10 cellular contexts compared by ENCODE assay signal in the genomic region with DNA sequence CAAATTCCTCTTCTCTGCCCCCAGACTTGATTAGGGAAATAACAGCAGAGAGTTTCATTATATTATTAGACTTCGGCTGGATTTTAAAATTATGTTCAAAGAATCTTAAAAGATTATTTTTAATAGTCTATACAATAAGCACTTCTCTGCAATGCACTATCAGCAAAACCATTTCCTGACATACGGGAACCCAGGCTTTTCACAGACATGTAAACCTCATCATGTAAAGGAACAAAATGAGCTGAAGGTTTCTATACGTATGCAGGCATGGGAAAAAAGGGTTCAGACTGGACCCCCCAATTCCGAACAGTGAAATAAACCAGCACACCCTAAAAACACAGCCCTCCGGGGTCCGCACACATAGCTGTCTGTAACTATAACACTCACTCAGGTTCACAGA.
A peak's percentile ranks its signal among the peaks of the same experiment; 100 is the strongest.
DNase-seq lines count a peak whose midpoint lies in the region; ATAC-seq and TF ChIP-seq lines count a peak whose summit lies in the region.
"Had no signal": no experiment of that assay in that cellular context is flagged by ENCODE, and none has a peak within 500 bp of the region (broad histone marks: within the 10 kb centered on the region; RNA-seq: fewer than 3 reads in every experiment).

No MANE protein-coding gene starts in this region.

- BruUV-seq in PC-3 (replicated peaks; lab: Mats Ljungman, UMichigan), result TSS peak; percentile 81

- TF ChIP-seq CTCF in C4-2B (conservative IDR thresholded peaks at IDR 0.05), result no peak
- no peak for TF ChIP-seq CTCF in PC-3 (conservative IDR thresholded peaks at IDR 0.05; ENCODE audit: low read depth, low read length)
- no peak for TF ChIP-seq CTCF in neural progenitor cell (IDR thresholded peaks at IDR 0.05)

- H3K9me3 ChIP-seq in PC-3 (ENCODE audit: low read length) (no peaks in the 10 kb centered on the region), neural progenitor cell (ENCODE audit: low read depth) (no peaks in the 10 kb centered on the region)
- no peaks in the 10 kb centered on the region for H3K9me3 ChIP-seq in effector memory CD4-positive, alpha-beta T cell (ENCODE audit: control insufficient read depth, low read length)

- peak overlapping the region; percentile 18 for H3K4me3 Mint-ChIP-seq in neural progenitor cell

- no peaks in the 10 kb centered on the region for H3K36me3 ChIP-seq in PC-3 (ENCODE audit: low read depth, low read length)
- peaks cover 17% of the 10 kb centered on the region for H3K36me3 ChIP-seq in effector memory CD4-positive, alpha-beta T cell (ENCODE audit: control insufficient read depth, insufficient read depth, low read length)
- no peaks in the 10 kb centered on the region for H3K36me3 ChIP-seq in neural progenitor cell

- H3F3A ChIP-seq in PC-3 (ENCODE audit: low read length, unreplicated experiment), result no peaks in the 10 kb centered on the region
- no peaks in the 10 kb centered on the region for H3F3A ChIP-seq in neural progenitor cell (ENCODE audit: low read depth)

- peaks cover 6% of the 10 kb centered on the region for H3K36me3 Mint-ChIP-seq in neural progenitor cell
- H3K36me3 Mint-ChIP-seq: memory B cell had no signal

- H3K27ac ChIP-seq in C4-2B (peak overlapping the region; percentile 85; the same call in 1 of the 2 replicates), PC-3 (ENCODE audit: low read length) (peak overlapping the region; percentile 97), neural progenitor cell (no peak overlapping the region)
- H3K27ac ChIP-seq in effector memory CD4-positive, alpha-beta T cell (ENCODE audit: insufficient read depth, low read length, poor library complexity, severe bottlenecking), result peak overlapping the region; percentile 65

- H3K4me2 ChIP-seq in PC-3 (ENCODE audit: low read length), result peak overlapping the region; percentile 92
- no peak overlapping the region for H3K4me2 ChIP-seq in neural progenitor cell

- no peaks in the 10 kb centered on the region for H3K9me2 ChIP-seq in PC-3 (replicated peaks; ENCODE audit: low read length)

- H3K4me3 ChIP-seq in PC-3 (ENCODE audit: low read length) (peak overlapping the region; percentile 89), neural progenitor cell (no peak overlapping the region)
- H3K4me3 ChIP-seq in effector memory CD4-positive, alpha-beta T cell (ENCODE audit: insufficient read depth, low read depth, low read length, poor library complexity, severe bottlenecking), result peak overlapping the region; percentile 67

- POLR2A ChIA-PET in PC-3 (lab: Charles Lee; ENCODE audit: unreplicated experiment), result interaction anchor here (0.6 kb wide), 4 partner anchors 78 to 114 kb away, joined by 3 to 13 read pairs (median 7); no protein-coding TSS in a partner anchor

- intact Hi-C loops in PC-3 (cut with micrococcal nuclease), result loop anchor here (1.0 to 5.0 kb wide), 3 partner anchors 19 to 107 kb away; no protein-coding TSS in a partner anchor

- H3K4me1 Mint-ChIP-seq in neural progenitor cell, result peaks cover 24% of the 10 kb centered on the region

- H3K79me2 ChIP-seq in PC-3 (ENCODE audit: low read length) (peaks cover 6% of the 10 kb centered on the region; the same call in 1 of the 2 replicates), neural progenitor cell (ENCODE audit: low read depth) (no peaks in the 10 kb centered on the region)

- H4K20me1 ChIP-seq in PC-3 (ENCODE audit: low read length) (no peaks in the 10 kb centered on the region), neural progenitor cell (ENCODE audit: low read depth) (no peaks in the 10 kb centered on the region)

- CTCF ChIA-PET in PC-3 (lab: Charles Lee), result no interaction called here

- peak; percentile 11; the same call in 1 of the 2 replicates for ATAC-seq in PC-3
- ATAC-seq in HG03139 (IDR thresholded peaks at IDR 0.05; ENCODE audit: unreplicated experiment), result no peak
- no peak for ATAC-seq in GM21515 (IDR thresholded peaks at IDR 0.05; ENCODE audit: unreplicated experiment)

- H3K27me3 Mint-ChIP-seq in neural progenitor cell (ENCODE audit: insufficient read depth, low read depth), result peaks cover 2% of the 10 kb centered on the region

- no peaks in the 10 kb centered on the region for H3K27me3 ChIP-seq in PC-3 (ENCODE audit: low read length)
- H3K27me3 ChIP-seq in effector memory CD4-positive, alpha-beta T cell (replicated peaks; ENCODE audit: control insufficient read depth, insufficient read depth, low read length, poor library complexity, severe bottlenecking), result no peaks in the 10 kb centered on the region
- no peaks in the 10 kb centered on the region for H3K27me3 ChIP-seq in neural progenitor cell

- H3K9me3 Mint-ChIP-seq in neural progenitor cell, result no peaks in the 10 kb centered on the region
- H3K9me3 Mint-ChIP-seq: memory B cell had no signal

- peak overlapping the region; percentile 74 for H2AFZ ChIP-seq in PC-3 (ENCODE audit: low read length)
- H2AFZ ChIP-seq in neural progenitor cell (replicated peaks), result no peak overlapping the region

- DNase-seq in PC-3 (no peak), neural progenitor cell (ENCODE audit: low spot score) (no peak), NCI-H128 (lab: John Stamatoyannopoulos, UW; ENCODE audit: unreplicated experiment) (no peak), Ammon's horn (ENCODE audit: low spot score) (no peak)
- DNase-seq in effector memory CD4-positive, alpha-beta T cell, result no peak
- DNase-seq: NCI-H524 had no signal

- H3K9ac ChIP-seq in PC-3 (ENCODE audit: low read length) (peak overlapping the region; percentile 91), neural progenitor cell (no peak overlapping the region)

- H3K27ac Mint-ChIP-seq in neural progenitor cell, result no peak overlapping the region
- H3K27ac Mint-ChIP-seq: memory B cell had no signal

- H3K4me1 ChIP-seq in PC-3 (ENCODE audit: insufficient read depth, low read length), result peaks cover 27% of the 10 kb centered on the region
- H3K4me1 ChIP-seq in effector memory CD4-positive, alpha-beta T cell (ENCODE audit: control insufficient read depth, insufficient read depth, low read length, poor library complexity, severe bottlenecking), result peaks cover 22% of the 10 kb centered on the region
- peaks cover 15% of the 10 kb centered on the region for H3K4me1 ChIP-seq in neural progenitor cell
